Comparison of ENCODE assay signal across 10 cellular contexts in the genomic region with DNA sequence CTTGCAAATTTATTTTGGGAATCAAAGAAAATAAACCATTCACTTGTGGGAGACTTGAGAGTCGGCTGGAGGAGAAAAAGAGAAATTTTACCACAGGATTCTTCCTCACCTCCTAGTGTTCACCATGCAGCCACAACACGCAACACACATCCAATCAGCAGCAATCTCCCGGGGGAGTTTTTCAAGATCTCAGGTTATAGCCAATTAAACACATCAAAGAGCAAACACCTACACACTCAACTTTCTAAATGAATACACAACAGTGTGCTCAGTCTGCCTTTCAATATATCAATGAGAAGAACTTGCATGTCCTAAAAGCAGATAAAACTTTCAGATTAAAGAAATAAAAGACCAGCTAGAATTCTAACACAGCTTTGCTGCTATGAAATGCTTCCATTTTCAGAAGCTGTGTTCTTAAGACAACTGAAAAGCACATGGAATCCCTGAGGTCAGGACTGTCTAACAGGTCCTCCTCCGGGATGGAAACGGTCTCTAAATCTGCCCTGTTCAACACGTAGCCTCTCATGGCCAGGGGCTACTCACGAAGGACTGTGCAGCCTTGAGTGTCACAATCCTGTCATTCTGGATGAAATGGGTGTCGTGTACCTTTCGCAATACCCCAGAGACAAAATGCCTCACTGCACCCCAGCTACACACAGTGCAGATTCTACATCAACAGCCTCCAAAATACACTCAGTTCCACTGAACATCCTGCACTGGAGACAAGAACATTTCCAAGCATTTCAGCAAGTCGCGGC.
DNase-seq lines count a peak whose midpoint lies in the region; ATAC-seq lines count a peak whose summit lies in the region.
"Had no signal": no experiment of that assay in that cellular context is flagged by ENCODE, and none has a peak within 500 bp of the region (broad histone marks: within the 10 kb centered on the region; RNA-seq: fewer than 3 reads in every experiment).

No MANE protein-coding gene starts in this region.

- H3K9me3 Mint-ChIP-seq in activated naive CD8-positive, alpha-beta T cell (ENCODE audit: low read depth): no peaks in the 10 kb centered on the region

- H3K36me3 Mint-ChIP-seq in activated naive CD8-positive, alpha-beta T cell: peaks cover 6% of the 10 kb centered on the region

- DNase-seq in GF-D8 (lab: John Stamatoyannopoulos, UW): peak; percentile 31
- DNase-seq in CD1c-positive myeloid dendritic cell (ENCODE audit: extremely low spot score): no peak
- DNase-seq in COLO829 (ENCODE audit: low spot score): no peak
- DNase-seq in HK-2 (ENCODE audit: unreplicated experiment): no peak
- no peak for DNase-seq in NCI-H526 treated with DMSO at 0.1 percent for 48 hours (lab: John Stamatoyannopoulos, UW)
- DNase-seq: NCI-H1417, SHP77 had no signal

- H3K4me3 Mint-ChIP-seq in activated naive CD8-positive, alpha-beta T cell: peak overlapping the region; percentile 0

- peak; percentile 91 for ATAC-seq in GM18870 (IDR thresholded peaks at IDR 0.05; ENCODE audit: unreplicated experiment)
- peak; percentile 66 for ATAC-seq in HG03060 (IDR thresholded peaks at IDR 0.05; ENCODE audit: low read depth, unreplicated experiment)

- no peaks in the 10 kb centered on the region for H3K27me3 Mint-ChIP-seq in activated naive CD8-positive, alpha-beta T cell

- peaks cover 23% of the 10 kb centered on the region for H3K4me1 Mint-ChIP-seq in activated naive CD8-positive, alpha-beta T cell (ENCODE audit: low read depth)

- no peak overlapping the region for H3K27ac Mint-ChIP-seq in activated naive CD8-positive, alpha-beta T cell
